8 cellular contexts compared by ENCODE assay signal in genomic region chr15:88649286-88649733, GRCh38. TPM values are rescaled to one million over a fixed set of nuclear protein-coding genes. Genes with fewer than 3 reads are reported as not detected.
A peak's percentile ranks its signal among the peaks of the same experiment; 100 is the strongest.
DNase-seq lines count a peak whose midpoint lies in the region; ATAC-seq and TF ChIP-seq lines count a peak whose summit lies in the region.

No MANE protein-coding gene starts in this region.

- H3K27ac ChIP-seq in CD4-positive, alpha-beta T cell (ENCODE audit: low read depth, low read length): peak overlapping the region; percentile 70
- peak overlapping the region; percentile 42 for H3K27ac ChIP-seq in SJSA1

- no peaks in the 10 kb centered on the region; the same call in 1 of the 2 replicates for H3K36me3 ChIP-seq in HAP-1 (replicated peaks)
- H3K36me3 ChIP-seq in SJSA1: no peaks in the 10 kb centered on the region
- H3K36me3 ChIP-seq in adipocyte (ENCODE audit: control insufficient read depth, insufficient read depth, low read length, severe bottlenecking): no peaks in the 10 kb centered on the region

- H3K36me3 Mint-ChIP-seq in CD4-positive, alpha-beta T cell (ENCODE audit: low read depth): peaks cover 76% of the 10 kb centered on the region

- H3K27me3 ChIP-seq in CD4-positive, alpha-beta T cell (ENCODE audit: control insufficient read depth, insufficient read depth, low read length): no peaks in the 10 kb centered on the region
- no peaks in the 10 kb centered on the region for H3K27me3 ChIP-seq in HAP-1 (ENCODE audit: low read depth)
- H3K27me3 ChIP-seq in SJSA1 (replicated peaks): no peaks in the 10 kb centered on the region
- no peaks in the 10 kb centered on the region for H3K27me3 ChIP-seq in adipocyte (replicated peaks; ENCODE audit: control insufficient read depth, insufficient read depth, low read length)

- peak overlapping the region; percentile 82 for H3K4me3 Mint-ChIP-seq in CD4-positive, alpha-beta T cell

- no peaks in the 10 kb centered on the region for H3K9me3 Mint-ChIP-seq in CD4-positive, alpha-beta T cell

- H3K4me3 ChIP-seq in HAP-1 (no peak overlapping the region), SJSA1 (no peak overlapping the region), adipocyte (ENCODE audit: low read length) (no peak overlapping the region)

- no peak for TF ChIP-seq CTCF in CD4-positive, alpha-beta T cell (IDR thresholded peaks at IDR 0.05)

- H3K9me3 ChIP-seq in CD4-positive, alpha-beta T cell (ENCODE audit: control insufficient read depth, low read length): no peaks in the 10 kb centered on the region
- H3K9me3 ChIP-seq in HAP-1 (no peaks in the 10 kb centered on the region), SJSA1 (replicated peaks) (no peaks in the 10 kb centered on the region), adipocyte (ENCODE audit: control insufficient read depth, low read length) (no peaks in the 10 kb centered on the region)

- H3K27me3 Mint-ChIP-seq in CD4-positive, alpha-beta T cell: no peaks in the 10 kb centered on the region

- intact Hi-C loops in CD4-positive, alpha-beta T cell (cut with DNase I, micrococcal nuclease): loop anchor here in 1 of 2 experiments (1.0 to 2.0 kb wide), 2 partner anchors 15 to 22 kb away; no protein-coding TSS in a partner anchor

- CTCF ChIA-PET in CD4-positive, alpha-beta T cell (lab: Charles Lee): interaction anchor here (1.7 kb wide), 1 partner anchor 25 kb away, joined by 6 read pairs; no protein-coding TSS in a partner anchor

- H3K9ac ChIP-seq in adipocyte (ENCODE audit: low read length): no peak overlapping the region

- peak overlapping the region; percentile 95 for H3K27ac Mint-ChIP-seq in CD4-positive, alpha-beta T cell

- H3K4me1 Mint-ChIP-seq in CD4-positive, alpha-beta T cell (ENCODE audit: low read depth): peaks cover 84% of the 10 kb centered on the region

- H3K4me1 ChIP-seq in HAP-1 (peaks cover 4% of the 10 kb centered on the region; the same call in 1 of the 2 replicates), SJSA1 (replicated peaks) (peaks cover 17% of the 10 kb centered on the region), adipocyte (ENCODE audit: control insufficient read depth, insufficient read depth, low read length) (no peaks in the 10 kb centered on the region)

- DNase-seq in CD4-positive, alpha-beta T cell: peak; percentile 35 to 66 (median 55)
- DNase-seq in HAP-1 (ENCODE audit: low spot score in 2 of 2) (peak; percentile 29 to 63), SJSA1 (ENCODE audit: low read depth in 1 of 2, low spot score in 2 of 2) (peak; percentile 76 to 85), adipocyte (ENCODE audit: low read depth) (peak; percentile 68), hepatic stellate cell (ENCODE audit: low spot score) (peak; percentile 79), NCI-H1105 treated with DMSO at 0.1 percent for 48 hours (lab: John Stamatoyannopoulos, UW) (no peak)
- DNase-seq in stimulated activated CD4-positive, alpha-beta T cell treated with anti-CD3 and anti-CD28 coated beads, Interleukin-15, amount 100 ng/mL, for 24 hours: peak; percentile 87

- POLR2A ChIA-PET in CD4-positive, alpha-beta T cell (lab: Charles Lee): interaction anchor here (0.8 to 5.7 kb wide), 8 partner anchors 9 to 255 kb away, joined by 3 to 35 read pairs (median 5); no protein-coding TSS in a partner anchor

- in situ Hi-C loops in HAP-1 (cut with MboI; ENCODE audit: low sequenced_read_pairs): no loop called here

- peak; percentile 89 for ATAC-seq in CD4-positive, alpha-beta T cell (ENCODE audit: poor library complexity)
- ATAC-seq in HG03159 (IDR thresholded peaks at IDR 0.05; ENCODE audit: unreplicated experiment): no peak

RNA-seq across cellular contexts. Expression of gene ISG20, which starts 10.5 kb away (rescaled TPM):
- 100 to 1,000 TPM; 152 to 157 TPM for total RNA-seq in CD4-positive, alpha-beta T cell
- total RNA-seq in SJSA1 (2014; rRNA removed; shearing (Covaris generic)): 0.50 and 1.2 TPM in 2 replicates

RNA-seq across cellular contexts. Expression of gene AEN, which starts 28.2 kb away (rescaled TPM):
- total RNA-seq in CD4-positive, alpha-beta T cell: 10 to 100 TPM; 40.7 to 43.7 TPM
- 31.1 and 56.2 TPM in 2 replicates for total RNA-seq in SJSA1 (2014; rRNA removed; shearing (Covaris generic))

Comparison
In these comparisons a context has a peak if more than half of its experiments do, and no peak if none do; other contexts are left out.
1. RNA of gene ISG20, which starts 10.5 kb away (total RNA-seq): 152 to 157 TPM in CD4-positive, alpha-beta T cell; 0.50 to 1.2 TPM in SJSA1; every median in the first group is over 10 times any median in the second.